ENCODE assay signal across 21 cellular contexts in genomic region chr5:107990881-107991810, GRCh38.
DNase-seq lines count a peak whose midpoint lies in the region; ATAC-seq, FAIRE-seq and TF ChIP-seq lines count a peak whose summit lies in the region.
"Had no signal": no experiment of that assay in that cellular context is flagged by ENCODE, and none has a peak within 500 bp of the region (broad histone marks: within the 10 kb centered on the region; RNA-seq: fewer than 3 reads in every experiment).

No MANE protein-coding gene starts in this region.

- peak; percentile 42; the same call in 2 of the 3 replicates for ATAC-seq in DND-41 (ENCODE audit: insufficient read depth, low read depth)
- ATAC-seq in GM18517 (IDR thresholded peaks at IDR 0.05; ENCODE audit: unreplicated experiment) = peak; percentile 89
- ATAC-seq in HG02571 (IDR thresholded peaks at IDR 0.05; ENCODE audit: unreplicated experiment) = peak; percentile 67
- ATAC-seq in GM12878 = peak; percentile 51
- ATAC-seq: SK-N-SH treated with all-trans-retinoic acid at 6 μM for 48 hours; stimulated activated naive B cell treated with anti-CD40 and anti-IgM and Interleukin-4, amounts not matched to agents 10 μg/mL and 1 μg/mL and 100 μg/mL, for 72 hours had no signal

- H3K79me1 ChIP-seq in H9 (ENCODE audit: insufficient read depth, low read depth, low read length, poor library complexity, severe bottlenecking) = no peaks in the 10 kb centered on the region

- no peak overlapping the region for H3K4me3 Mint-ChIP-seq in H9
- H3K4me3 Mint-ChIP-seq: CD4-positive, alpha-beta T cell; IgD-negative memory B cell; stimulated activated naive B cell treated with anti-CD40 and anti-IgM and Interleukin-4, amounts not matched to agents 10 μg/mL and 1 μg/mL and 100 μg/mL, for 72 hours had no signal

- H2BK12ac ChIP-seq in H9 (ENCODE audit: insufficient read length, low read depth, low read length) = no peak overlapping the region

- H4K8ac ChIP-seq in H9 (replicated peaks; ENCODE audit: insufficient read length, low read depth, low read length) = no peak overlapping the region

- TF ChIP-seq EP300 in GM12878 (IDR thresholded peaks at IDR 0.05; ENCODE audit: borderline replicate concordance in 1 of 2, control insufficient read depth in 1 of 2, low read depth in 2 of 2, low read length in 2 of 2) = no peak

- no peak overlapping the region for H3K4me3 ChIP-seq in DND-41 (ENCODE audit: low read depth in 1 of 2, low read length in 2 of 2)
- no peak overlapping the region for H3K4me3 ChIP-seq in GM12878
- H3K4me3 ChIP-seq: lung, sigmoid colon, tibial artery had no signal

- SMC1A ChIA-PET in GM12878 (lab: Charles Lee; ENCODE audit: uncharacterized antibody, unreplicated experiment) = interaction anchor here (0.9 to 1.9 kb wide), 9 partner anchors 10 to 176 kb away, joined by 3 to 9 read pairs (median 5); no protein-coding TSS in a partner anchor

- H2AK5ac ChIP-seq in H9 (ENCODE audit: insufficient read length, low read length) = no peak overlapping the region

- H3K27me3 ChIP-seq in DND-41 (ENCODE audit: insufficient read depth, low read length, poor library complexity) = no peaks in the 10 kb centered on the region
- no peaks in the 10 kb centered on the region for H3K27me3 ChIP-seq in GM12878 (replicated peaks in 1 of 2; ENCODE audit: control insufficient read depth in 2 of 2, insufficient read depth in 2 of 2, low read length in 1 of 2)
- H3K27me3 ChIP-seq in H9 (ENCODE audit: insufficient read depth, low read length) = no peaks in the 10 kb centered on the region
- H3K27me3 ChIP-seq: sigmoid colon, tibial artery had no signal

- FAIRE-seq in GM12878 (lab: Jason Lieb, UNC) = no peak
- FAIRE-seq: islet of Langerhans had no signal

- no peak overlapping the region for H3K14ac ChIP-seq in H9 (ENCODE audit: insufficient read depth, low read length)

- H3K27me3 Mint-ChIP-seq in H9 (ENCODE audit: low read depth) = no peaks in the 10 kb centered on the region
- H3K27me3 Mint-ChIP-seq: CD4-positive, alpha-beta T cell; IgD-negative memory B cell; stimulated activated naive B cell treated with anti-CD40 and anti-IgM and Interleukin-4, amounts not matched to agents 10 μg/mL and 1 μg/mL and 100 μg/mL, for 72 hours had no signal

- H3K79me2 ChIP-seq in DND-41 (ENCODE audit: insufficient read depth, low read length) (no peaks in the 10 kb centered on the region), GM12878 (ENCODE audit: control insufficient read depth, insufficient read depth, low read length) (no peaks in the 10 kb centered on the region), H9 (ENCODE audit: insufficient read depth, low read length) (no peaks in the 10 kb centered on the region)

- H3K9me3 ChIP-seq in DND-41 (ENCODE audit: insufficient read depth, low read length, severe bottlenecking) (no peaks in the 10 kb centered on the region), GM12878 (replicated peaks; ENCODE audit: control insufficient read depth, insufficient read depth, low read length) (no peaks in the 10 kb centered on the region; the same call in 2 of the 3 replicates), H9 (ENCODE audit: control insufficient read depth, low read depth, low read length) (no peaks in the 10 kb centered on the region)
- H3K9me3 ChIP-seq: sigmoid colon, tibial artery had no signal

- peaks cover 9 to 11% of the 10 kb centered on the region in 2 experiments for H3K4me1 Mint-ChIP-seq in H9

- no peak overlapping the region for H3K4ac ChIP-seq in H9 (ENCODE audit: low read depth, low read length)

- no peak overlapping the region for H3K56ac ChIP-seq in H9 (ENCODE audit: insufficient read length, low read depth, low read length)

- H3K27ac ChIP-seq in DND-41 (ENCODE audit: low read length) (no peak overlapping the region), GM12878 (ENCODE audit: control insufficient read depth, insufficient read depth) (no peak overlapping the region), H9 (ENCODE audit: insufficient read length, low read depth, low read length) (no peak overlapping the region)
- H3K27ac ChIP-seq: sigmoid colon, tibial artery had no signal

- no peaks in the 10 kb centered on the region for H3K23me2 ChIP-seq in H9 (ENCODE audit: insufficient read length, low read depth, low read length, poor library complexity, severe bottlenecking)

- DNase-seq in DND-41 = no peak
- DNase-seq in GM12878 (ENCODE audit: low read depth, low spot score) = peak; percentile 16
- DNase-seq in NCI-H82 treated with DMSO at 0.1 percent for 48 hours (lab: John Stamatoyannopoulos, UW; ENCODE audit: unreplicated experiment) = no peak
- no peak for DNase-seq in H9
- no peak for DNase-seq in kidney glomerular epithelial cell (lab: John Stamatoyannopoulos, UW)
- no peak for DNase-seq in stimulated activated naive CD4-positive, alpha-beta T cell treated with Interleukin-2 at 50 U/mL for 16 hours (lab: John Stamatoyannopoulos, UW)
- DNase-seq: activated CD4-positive, CD25-positive, alpha-beta regulatory T cell treated with anti-CD3 and anti-CD28 coated beads, Interleukin-2, amount 50 U/mL, for 72 hours; CD4-positive, alpha-beta T cell; cortex of kidney; NCI-H1694 treated with DMSO at 0.1 percent for 48 hours; NCI-H226; NCI-H82; sigmoid colon; stimulated activated naive B cell treated with anti-CD40 and anti-IgM and Interleukin-4, amounts not matched to agents 10 μg/mL and 1 μg/mL and 100 μg/mL, for 72 hours; tibial artery had no signal

- RAD21 ChIA-PET in GM12878 (lab: Charles Lee; ENCODE audit: unreplicated experiment) = interaction anchor here (1.3 kb wide), 1 partner anchor 179 kb away, joined by 3 read pairs; no protein-coding TSS in a partner anchor

- 74% methylated on average over 7 of the region's 7 CpGs for WGBS in GM12878 (ENCODE audit: insufficient coverage, insufficient replicate concordance, low lambda C conversion rate, missing lambda C conversion rate)
- WGBS in H9 (ENCODE audit: extremely low coverage, insufficient read length, low lambda C conversion rate) = no CpG with 5 or more reads among the region's 7 CpGs

- no peak overlapping the region for H2AFZ ChIP-seq in DND-41 (ENCODE audit: low read depth, low read length)
- peak overlapping the region; percentile 28 for H2AFZ ChIP-seq in GM12878 (ENCODE audit: control insufficient read depth, low read depth, low read length)
- no peak overlapping the region for H2AFZ ChIP-seq in H9 (ENCODE audit: low read length)

- no peak overlapping the region; a peak in 3 of 7 replicates for H3K27ac Mint-ChIP-seq in H9
- H3K27ac Mint-ChIP-seq: CD4-positive, alpha-beta T cell; stimulated activated naive B cell treated with anti-CD40 and anti-IgM and Interleukin-4, amounts not matched to agents 10 μg/mL and 1 μg/mL and 100 μg/mL, for 72 hours had no signal

- no peak overlapping the region for H3K18ac ChIP-seq in H9 (ENCODE audit: insufficient read length, low read depth, low read length)

- TF ChIP-seq CTCF in DND-41 (IDR thresholded peaks at IDR 0.05; ENCODE audit: borderline replicate concordance, extremely low read depth, low read length, poor library complexity, severe bottlenecking) (no peak), GM12878 (IDR thresholded peaks at IDR 0.05 in 2 of 3, conservative IDR thresholded peaks at IDR 0.05 in 1 of 3; ENCODE audit: control insufficient read depth in 2 of 3, extremely low read depth in 1 of 3, insufficient read depth in 1 of 3, low read depth in 3 of 3, low read length in 3 of 3) (no peak), H9 (conservative IDR thresholded peaks at IDR 0.05) (no peak)

- no peak for TF ChIP-seq POLR2A in GM12878 (IDR thresholded peaks at IDR 0.05; ENCODE audit: low read depth, low read length)

- no peak overlapping the region for H4K5ac ChIP-seq in H9 (ENCODE audit: insufficient read length, low read depth, low read length)

- no peaks in the 10 kb centered on the region for H3K9me3 Mint-ChIP-seq in H9
- H3K9me3 Mint-ChIP-seq: CD4-positive, alpha-beta T cell had no signal

- no peaks in the 10 kb centered on the region for H3K4me1 ChIP-seq in DND-41 (ENCODE audit: insufficient read depth, low read length)
- H3K4me1 ChIP-seq in GM12878 (ENCODE audit: control insufficient read depth, insufficient read depth, low read length) = no peaks in the 10 kb centered on the region; the same call in 1 of the 2 replicates
- H3K4me1 ChIP-seq in H9 (ENCODE audit: insufficient read depth, low read length) = no peaks in the 10 kb centered on the region
- H3K4me1 ChIP-seq: sigmoid colon, tibial artery had no signal

- POLR2A ChIA-PET in GM12878 (lab: Charles Lee) = interaction anchor here (0.9 kb wide), 1 partner anchor 11 kb away, joined by 3 read pairs; no protein-coding TSS in a partner anchor

- in situ Hi-C loops in GM12878 (cut with MboI) = no loop called here

- CTCF ChIA-PET in GM12878 (lab: Yijun Ruan, JAX) = interaction anchor here (1.0 to 2.0 kb wide), 5 partner anchors 10 to 317 kb away, joined by 3 to 5 read pairs (median 4); no protein-coding TSS in a partner anchor

- intact Hi-C loops in GM12878 (cut with micrococcal nuclease; ENCODE audit: unreplicated experiment) = no loop called here

- no peak overlapping the region for H2BK20ac ChIP-seq in H9 (ENCODE audit: low read depth, low read length, poor library complexity, severe bottlenecking)

- H3K23ac ChIP-seq in H9 (ENCODE audit: insufficient read length, low read depth, low read length) = no peak overlapping the region

- H3K4me2 ChIP-seq in DND-41 (ENCODE audit: insufficient read depth, low read length) (no peak overlapping the region), GM12878 (ENCODE audit: control insufficient read depth, insufficient read depth) (no peak overlapping the region), H9 (ENCODE audit: insufficient read depth, insufficient read length, low read length) (no peak overlapping the region)

- no peaks in the 10 kb centered on the region for H4K20me1 ChIP-seq in DND-41 (ENCODE audit: insufficient read depth, low read length)
- no peaks in the 10 kb centered on the region for H4K20me1 ChIP-seq in GM12878 (ENCODE audit: control insufficient read depth, insufficient read depth)
- H4K20me1 ChIP-seq in H9 (ENCODE audit: control insufficient read depth, insufficient read depth, insufficient read length) = no peaks in the 10 kb centered on the region

- no peak overlapping the region for H2BK15ac ChIP-seq in H9 (ENCODE audit: low read depth, low read length)

- H3K36me3 ChIP-seq in DND-41 (ENCODE audit: insufficient read depth, low read length) (no peaks in the 10 kb centered on the region), GM12878 (ENCODE audit: control insufficient read depth in 2 of 2, insufficient read depth in 2 of 2, low read length in 1 of 2) (no peaks in the 10 kb centered on the region)
- H3K36me3 ChIP-seq: sigmoid colon, tibial artery had no signal

- H2BK120ac ChIP-seq in H9 (ENCODE audit: low read depth, low read length, poor library complexity, severe bottlenecking) = no peak overlapping the region

- BruUV-seq in GM12878 (replicated peaks; lab: Mats Ljungman, UMichigan) = no TSS peak

- no peak overlapping the region for H3K9ac ChIP-seq in DND-41 (ENCODE audit: low read depth, low read length)
- no peak overlapping the region for H3K9ac ChIP-seq in GM12878 (ENCODE audit: control insufficient read depth, insufficient read depth, low read length)
- H3K9ac ChIP-seq in H9 (ENCODE audit: extremely low read depth, insufficient read length, low read length) = no peak overlapping the region

- H3T11ph ChIP-seq in H9 (ENCODE audit: low read length) = no peak overlapping the region

- no peak overlapping the region for H4K91ac ChIP-seq in H9 (ENCODE audit: insufficient read length, low read depth, low read length)

- no peak overlapping the region for H2BK5ac ChIP-seq in H9 (ENCODE audit: insufficient read length, low read length)

- no peak for TF ChIP-seq RAD21 in GM12878 (IDR thresholded peaks at IDR 0.05; ENCODE audit: insufficient read depth, low read depth, low read length)

- H3K36me3 Mint-ChIP-seq in H9 (ENCODE audit: insufficient read depth in 1 of 3, low read depth in 3 of 3) = no peaks in the 10 kb centered on the region
